Comparison of ENCODE assay signal across 8 cellular contexts in genomic region chr6:79078057-79078969, GRCh38. TPM values are rescaled to one million over a fixed set of nuclear protein-coding genes. Genes with fewer than 3 reads are reported as not detected.
A peak's percentile ranks its signal among the peaks of the same experiment; 100 is the strongest.
DNase-seq lines count a peak whose midpoint lies in the region; FAIRE-seq and TF ChIP-seq lines count a peak whose summit lies in the region.

PHIP (minus strand) TSS chr6:79078254; CDS start chr6:79078068, 186 bp downstream.

- DNase-seq in GM04504 (ENCODE audit: low read depth): peak; percentile 92
- peak; percentile 98 for DNase-seq in HFFc6
- DNase-seq in NAMALWA (ENCODE audit: low spot score): peak; percentile 93
- peak; percentile 88 for DNase-seq in SK-MEL-5 (ENCODE audit: low read depth, low spot score)
- peak; percentile 92 for DNase-seq in activated naive CD4-positive, alpha-beta T cell treated with Interleukin-2 at 50 U/mL for 16 hours
- peak; percentile 56 to 79 for DNase-seq in frontal cortex (ENCODE audit: low spot score in 2 of 2)

- TF ChIP-seq CTCF in HFFc6 (IDR thresholded peaks at IDR 0.05) (no peak; the same call in 1 of the 2 replicates), neutrophil (IDR thresholded peaks at IDR 0.05) (no peak), subcutaneous adipose tissue (IDR thresholded peaks at IDR 0.05; ENCODE audit: low read depth) (no peak)

- H3K27me3 Mint-ChIP-seq in HFFc6 (ENCODE audit: insufficient read depth): peaks cover 2% of the 10 kb centered on the region

- H3K9me3 ChIP-seq in neutrophil: no peaks in the 10 kb centered on the region

- H3K4me1 ChIP-seq in neutrophil (ENCODE audit: control insufficient read depth in 1 of 2, insufficient read depth in 1 of 2, low read depth in 1 of 2, low read length in 1 of 2): peaks cover 35 to 37% of the 10 kb centered on the region in 2 experiments

- peak within 1 kb of the TSS; percentile 98 for H3K27ac ChIP-seq in neutrophil

- peaks cover 44% of the 10 kb centered on the region for H3K4me1 Mint-ChIP-seq in HFFc6 (ENCODE audit: low read depth)

- H3K4me3 ChIP-seq in neutrophil (ENCODE audit: low read depth in 1 of 2, low read length in 1 of 2): peak within 1 kb of the TSS; percentile 86 to 93

- H3K4me3 Mint-ChIP-seq in HFFc6: peak within 1 kb of the TSS; percentile 98

- peak within 1 kb of the TSS; percentile 96 for H3K27ac Mint-ChIP-seq in HFFc6

- H3K9me3 Mint-ChIP-seq in HFFc6: no peaks in the 10 kb centered on the region

- in situ Hi-C loops in SK-MEL-5 (cut with HindIII; ENCODE audit: low pct_unique_long_range_greater_than_20kb, low sequenced_read_pairs): no loop called here

- no peaks in the 10 kb centered on the region for H3K27me3 ChIP-seq in neutrophil

- FAIRE-seq in frontal cortex (lab: Jason Lieb, UNC): no peak

- H3K36me3 ChIP-seq in neutrophil: no peaks in the 10 kb centered on the region

- peaks cover 8% of the 10 kb centered on the region for H3K36me3 Mint-ChIP-seq in HFFc6 (ENCODE audit: low read depth)

RNA-seq across cellular contexts. Expression of gene PHIP, which starts in this region (rescaled TPM):
- 10 to 100 TPM; 15.7 to 18.7 (median 17.6) TPM for total RNA-seq in HFFc6 (2021; fragmentation: NEBNext Ultra II Directional; extraction: Animal tissue kit (Norgen Biotek cat#: 25700))
- 13.3 and 15.0 TPM in 2 replicates for total RNA-seq in SK-MEL-5 (2014; rRNA removed; shearing (Covaris generic))
- polyA plus RNA-seq in SK-MEL-5 (2015; cell fraction: cytosol; rRNA removed): 5.6 and 9.0 TPM in 2 replicates
- polyA plus RNA-seq in SK-MEL-5 (2015; cell fraction: nucleus; rRNA removed): 37.4 and 37.9 TPM in 2 replicates
- total RNA-seq in frontal cortex (47.7 TPM), subcutaneous adipose tissue (10 to 100 TPM; 33.2 to 41.6 (median 33.8) TPM)

Comparison
In these comparisons a context has a peak if more than half of its experiments do, and no peak if none do; other contexts are left out.
1. Peak in every context shown above with its lines: DNase-seq, H3K4me3 ChIP-seq and H3K27ac ChIP-seq.